31 cellular contexts compared by ENCODE assay signal in the genomic region with DNA sequence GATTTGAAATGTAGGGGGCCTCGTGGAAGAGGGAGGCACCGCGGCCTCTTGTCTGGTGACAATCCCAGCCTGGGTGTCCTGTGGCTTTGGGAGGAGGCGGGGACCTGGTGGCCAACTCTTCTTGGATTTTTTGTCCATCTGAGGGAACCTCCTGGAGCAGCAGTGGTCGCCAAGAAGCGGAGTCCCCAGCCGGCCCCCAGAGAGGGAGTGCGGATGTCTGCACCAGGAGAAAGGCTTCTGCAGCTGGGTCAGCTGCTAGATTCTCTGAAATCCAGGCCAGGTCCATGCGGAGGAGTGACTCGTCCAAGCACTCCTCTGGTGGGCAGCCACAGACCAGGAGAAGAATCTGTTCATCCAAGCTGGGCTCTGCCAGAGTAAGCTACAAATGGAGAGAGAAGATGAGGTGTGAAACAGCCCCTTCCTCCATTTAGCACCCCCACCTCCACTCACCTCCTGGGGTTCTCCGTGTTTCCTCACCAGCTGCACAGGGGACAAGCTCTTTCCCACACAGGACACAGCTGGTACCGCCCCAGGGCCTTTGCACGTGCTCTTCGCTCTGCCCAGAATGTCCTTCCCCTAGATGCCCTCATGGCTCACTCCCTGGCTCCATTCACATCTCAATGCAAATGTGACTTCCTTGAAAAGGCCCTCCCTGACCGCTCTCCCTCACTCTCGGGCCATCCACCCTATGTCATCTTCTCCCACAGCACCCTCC. TPM values are rescaled to one million over a fixed set of nuclear protein-coding genes. Genes with fewer than 3 reads are reported as not detected.
"Had no signal": no experiment of that assay in that cellular context is flagged by ENCODE, and none has a peak within 500 bp of the region (broad histone marks: within the 10 kb centered on the region; RNA-seq: fewer than 3 reads in every experiment).

No MANE protein-coding gene starts in this region.

- H3K27ac ChIP-seq: ascending aorta, body of pancreas had no signal

- DNase-seq: activated CD4-positive, alpha-beta memory T cell treated with anti-CD3 and anti-CD28 coated beads, Interleukin-2, amount 10 ng/mL, durations not matched to agents 7 days and 5 days; activated CD4-positive, alpha-beta T cell treated with anti-CD3 and anti-CD28 coated beads for 36 hours; activated CD4-positive, alpha-beta T cell treated with anti-CD3 and anti-CD28 coated beads, Interleukin-2, amount 50 U/mL, for 1 hour; activated CD4-positive, CD25-positive, alpha-beta regulatory T cell; activated CD8-positive, alpha-beta memory T cell treated with anti-CD3 and anti-CD28 coated beads, Interleukin-2, amount 50 U/mL, for 4 hours; activated naive CD4-positive, alpha-beta T cell treated with Interleukin-2 at 50 U/mL for 16 hours; activated naive CD8-positive, alpha-beta T cell treated with anti-CD3 and anti-CD28 coated beads, Interleukin-2, amount 50 U/mL, for 24 hours; amniotic stem cell; body of pancreas; KG1; MG63; MV-4-11; NCI-H1092 treated with DMSO at 0.1 percent for 48 hours; NCI-H1417 treated with DMSO at 0.1 percent for 48 hours; NCI-H1694; NCI-H2029; NCI-H2107; NCI-H226; NCI-H510A; NCI-H526 treated with DMSO at 0.1 percent for 48 hours; NCI-H82; OCI-M1; RPMI8226; SHP77 treated with DMSO at 0.1 percent for 48 hours; T-cell; T-helper 2 cell; T1000 had no signal

- H3K9me3 ChIP-seq: ascending aorta, body of pancreas, MG63 had no signal

- H3K4me3 ChIP-seq: ascending aorta, body of pancreas, MG63 had no signal

- ATAC-seq: activated CD4-positive, alpha-beta T cell treated with anti-CD3 and anti-CD28 coated beads for 36 hours; activated naive CD4-positive, alpha-beta T cell treated with anti-CD3 and anti-CD28 coated beads, Interleukin-2, amount 50 U/mL, for 72 hours; activated naive CD8-positive, alpha-beta T cell treated with anti-CD3 and anti-CD28 coated beads, Interleukin-2, amount 50 U/mL, for 24 hours; body of pancreas; Panc1; T-cell had no signal

- H3K36me3 ChIP-seq: ascending aorta, MG63 had no signal

- H3K4me1 ChIP-seq: ascending aorta, body of pancreas had no signal

RNA-seq across cellular contexts. Expression of a gene that starts 27.6 kb away (rescaled TPM):
- total RNA-seq: ascending aorta, bronchial epithelial cell had no signal
